Comparison of ENCODE assay signal across 8 cellular contexts in genomic region chr11:95088946-95089619, GRCh38. TPM values are rescaled to one million over a fixed set of nuclear protein-coding genes. Genes with fewer than 3 reads are reported as not detected.
A peak's percentile ranks its signal among the peaks of the same experiment; 100 is the strongest.
DNase-seq lines count a peak whose midpoint lies in the region; ATAC-seq, FAIRE-seq and TF ChIP-seq lines count a peak whose summit lies in the region.

No MANE protein-coding gene starts in this region.

- CTCF ChIA-PET in HepG2 (lab: Yijun Ruan, JAX; ENCODE audit: low intra/inter-chr PET ratio, low total read pairs): no interaction called here

- peaks cover 6% of the 10 kb centered on the region for H3K4me1 ChIP-seq in HAP-1
- peaks cover 44% of the 10 kb centered on the region for H3K4me1 ChIP-seq in HepG2 (ENCODE audit: insufficient read depth, low read length)

- in situ Hi-C loops in HAP-1 (cut with MboI; ENCODE audit: low sequenced_read_pairs): no loop called here
- in situ Hi-C loops in HepG2 (cut with HindIII; ENCODE audit: extremely low pct_ligation_motif_present, low pct_unique_long_range_greater_than_20kb): loop anchor here (25.0 kb wide), 1 partner anchor 148 kb away; the partner anchor contains the start of gene SESN3

- TF ChIP-seq RAD21 in HepG2 (CRISPR knock-in tag; IDR thresholded peaks at IDR 0.05): no peak

- H3K27me3 ChIP-seq in HAP-1 (ENCODE audit: low read depth): no peaks in the 10 kb centered on the region
- no peaks in the 10 kb centered on the region for H3K27me3 ChIP-seq in bronchial epithelial cell (ENCODE audit: control insufficient read depth, insufficient read depth, low read length)
- H3K27me3 ChIP-seq in HepG2 (ENCODE audit: control insufficient read depth in 1 of 2, insufficient read depth in 2 of 2, low read length in 2 of 2): 0 out of 5 replicates have a peak, but pooled peaks cover 1 to 2% of the 10 kb centered on the region in 2 experiments

- H3K4me2 ChIP-seq in HepG2 (ENCODE audit: low read depth, low read length): peak overlapping the region; percentile 92

- TF ChIP-seq POLR2A in HepG2 (IDR thresholded peaks at IDR 0.05; ENCODE audit: insufficient read depth in 1 of 2, low read depth in 2 of 2, low read length in 2 of 2): no peak

- intact Hi-C loops in HepG2 (cut with micrococcal nuclease; ENCODE audit: unreplicated experiment): loop anchor here (1.0 kb wide), 1 partner anchor 20 kb away; no protein-coding TSS in a partner anchor

- TF ChIP-seq CTCF in bronchial epithelial cell (IDR thresholded peaks at IDR 0.05; ENCODE audit: insufficient read depth, low read length, severe bottlenecking) (no peak), HepG2 (CRISPR knock-in tag; IDR thresholded peaks at IDR 0.05) (no peak)

- H3K4me3 ChIP-seq in HAP-1: peak overlapping the region; percentile 63
- peak overlapping the region; percentile 68 for H3K4me3 ChIP-seq in bronchial epithelial cell (ENCODE audit: low read depth, low read length)
- peak overlapping the region; percentile 84 to 86 (median 85) for H3K4me3 ChIP-seq in HepG2 (replicated peaks in 1 of 3; ENCODE audit: insufficient read depth in 1 of 3, low read depth in 2 of 3, low read length in 3 of 3)

- TF ChIP-seq EP300 in HepG2 (IDR thresholded peaks at IDR 0.05; ENCODE audit: low read depth in 2 of 2, low read length in 2 of 2): no peak
- no peak for TF ChIP-seq EP300 in HepG2 (CRISPR knock-in tag; IDR thresholded peaks at IDR 0.05; ENCODE audit: borderline replicate concordance)

- H3K9me3 ChIP-seq in HAP-1 (no peaks in the 10 kb centered on the region), HepG2 (ENCODE audit: low read length) (no peaks in the 10 kb centered on the region)

- H3K36me3 ChIP-seq in HAP-1 (replicated peaks): no peaks in the 10 kb centered on the region
- H3K36me3 ChIP-seq in bronchial epithelial cell (ENCODE audit: control insufficient read depth, insufficient read depth, low read length): no peaks in the 10 kb centered on the region
- no peaks in the 10 kb centered on the region for H3K36me3 ChIP-seq in HepG2 (replicated peaks in 1 of 2; ENCODE audit: control insufficient read depth in 1 of 2, insufficient read depth in 2 of 2, low read length in 2 of 2)

- peak overlapping the region; percentile 8 for H2AFZ ChIP-seq in HepG2 (ENCODE audit: low read length)

- H3K9ac ChIP-seq in HepG2 (ENCODE audit: insufficient read depth, low read depth, low read length): peak overlapping the region; percentile 19; the same call in 1 of the 2 replicates

- H3K27ac ChIP-seq in HepG2 (ENCODE audit: extremely low read length, insufficient read depth, low read length): no peak overlapping the region

- FAIRE-seq in bronchial epithelial cell (lab: Jason Lieb, UNC) (no peak), HepG2 (lab: Jason Lieb, UNC) (peak; percentile 21)

- no peaks in the 10 kb centered on the region for H4K20me1 ChIP-seq in HepG2 (ENCODE audit: insufficient read depth, low read length)

- no peak for DNase-seq in HAP-1 (ENCODE audit: low spot score in 2 of 2)
- DNase-seq in MV-4-11 (lab: John Stamatoyannopoulos, UW): peak; percentile 68
- DNase-seq in bronchial epithelial cell (ENCODE audit: low read depth): no peak
- no peak for DNase-seq in HepG2 (ENCODE audit: low spot score)
- DNase-seq in superior temporal gyrus (ENCODE audit: extremely low spot score): peak; percentile 86
- DNase-seq in NCI-H345 treated with DMSO at 0.1 percent for 48 hours (lab: John Stamatoyannopoulos, UW; ENCODE audit: unreplicated experiment): no peak
- DNase-seq in NCI-H1436 treated with DMSO at 0.1 percent for 48 hours (lab: John Stamatoyannopoulos, UW): no peak

- ATAC-seq in GM18499 (IDR thresholded peaks at IDR 0.05; ENCODE audit: insufficient read depth, unreplicated experiment): peak; percentile 29
- ATAC-seq in HepG2: no peak

- BruUV-seq in HepG2 (replicated peaks; lab: Mats Ljungman, UMichigan): no TSS peak

- POLR2A ChIA-PET in HepG2 (lab: Yijun Ruan, JAX): interaction anchor here (1.6 to 3.6 kb wide), 3 partner anchors 22 to 701 kb away, joined by 5 to 48 read pairs (median 9); partner anchors contain the start of genes CEP57, CWC15, FAM76B and KDM4D

- H3K79me2 ChIP-seq in HepG2 (ENCODE audit: insufficient read depth, low read length): no peaks in the 10 kb centered on the region

- WGBS in HepG2 (ENCODE audit: low lambda C conversion rate): 43% methylated on average over 14 of the region's 27 CpGs

TF ChIP-seq in HepG2, 621 proteins besides CTCF, POLR2A, EP300 and RAD21 (continues in another document):
- TF ChIP-seq BORCS8-MEF2B (CRISPR knock-in tag; IDR thresholded peaks at IDR 0.05): no peak

RNA-seq across cellular contexts. Expression of gene ENDOD1, which starts 0.6 kb away (rescaled TPM):
- 41.1 and 44.8 TPM in 2 replicates for total RNA-seq in bronchial epithelial cell
- 4.3 and 6.8 TPM in 2 replicates for total RNA-seq in HepG2 (2016; rRNA removed; fragmentation: Illumina TruSeq; extraction: Trizol)
- 0.30 and 0.62 TPM in 2 replicates for total RNA-seq in HepG2 (2016; cell fraction: cytosol; rRNA removed; fragmentation: Illumina TruSeq; extraction: Trizol; ENCODE audit: low read depth)
- 4.0 and 6.7 TPM in 2 replicates for total RNA-seq in HepG2 (2016; cell fraction: insoluble cytoplasmic fraction; rRNA removed; fragmentation: Illumina TruSeq; extraction: Trizol)
- total RNA-seq in HepG2 (2016; cell fraction: membrane; rRNA removed; fragmentation: Illumina TruSeq; extraction: Trizol): 2.4 and 3.2 TPM in 2 replicates
- total RNA-seq in HepG2 (2016; cell fraction: nucleus; rRNA removed; fragmentation: Illumina TruSeq; extraction: Trizol): 5.9 and 7.0 TPM in 2 replicates
- polyA plus RNA-seq in HepG2 (2011; rRNA removed): 2.0 and 2.1 TPM in 2 replicates
- 1.7 and 2.3 TPM in 2 replicates for polyA plus RNA-seq in HepG2 (2011; cell fraction: cytosol; rRNA removed)
- polyA plus RNA-seq in HepG2 (2011; cell fraction: nucleus; rRNA removed): 0.72 and 1.2 TPM in 2 replicates
- polyA plus RNA-seq in HepG2 (2012): 2.1 and 2.3 TPM in 2 replicates
- 0.43 and 0.46 TPM in 2 replicates for polyA plus RNA-seq in HepG2 (2016; cell fraction: cytosol; fragmentation: Illumina TruSeq; extraction: Trizol; ENCODE audit: low read depth)
- 2.3 and 3.0 TPM in 2 replicates for polyA plus RNA-seq in HepG2 (2016; cell fraction: insoluble cytoplasmic fraction; fragmentation: Illumina TruSeq; extraction: Trizol; ENCODE audit: low read depth)
- 1.1 and 1.3 TPM in 2 replicates for polyA plus RNA-seq in HepG2 (2016; cell fraction: membrane; fragmentation: Illumina TruSeq; extraction: Trizol; ENCODE audit: low read depth)
- polyA plus RNA-seq in HepG2 (2016; cell fraction: nucleus; fragmentation: Illumina TruSeq; extraction: Trizol; ENCODE audit: insufficient read depth, low read depth): 5.2 and 5.9 TPM in 2 replicates
- 2.9 and 4.8 TPM in 2 replicates for polyA minus RNA-seq in HepG2 (2011; rRNA and poly(A)+ RNA removed; ENCODE audit: low replicate concordance)
- 3.1 and 3.2 TPM in 2 replicates for polyA minus RNA-seq in HepG2 (2011; cell fraction: cytosol; rRNA and poly(A)+ RNA removed)
- polyA minus RNA-seq in HepG2 (2011; cell fraction: nucleus; rRNA and poly(A)+ RNA removed): 2.2 and 3.5 TPM in 2 replicates

RNA-seq across cellular contexts. Expression of gene SRSF8, which starts 22.4 kb away (rescaled TPM):
- total RNA-seq in bronchial epithelial cell: 13.4 and 17.5 TPM in 2 replicates
- total RNA-seq in HepG2 (2016; rRNA removed; fragmentation: Illumina TruSeq; extraction: Trizol): 25.8 and 33.0 TPM in 2 replicates
- total RNA-seq in HepG2 (2016; cell fraction: cytosol; rRNA removed; fragmentation: Illumina TruSeq; extraction: Trizol; ENCODE audit: low read depth): 9.6 and 12.2 TPM in 2 replicates
- 23.0 and 30.3 TPM in 2 replicates for total RNA-seq in HepG2 (2016; cell fraction: insoluble cytoplasmic fraction; rRNA removed; fragmentation: Illumina TruSeq; extraction: Trizol)
- 27.0 and 27.8 TPM in 2 replicates for total RNA-seq in HepG2 (2016; cell fraction: membrane; rRNA removed; fragmentation: Illumina TruSeq; extraction: Trizol)
- 15.5 and 15.9 TPM in 2 replicates for total RNA-seq in HepG2 (2016; cell fraction: nucleus; rRNA removed; fragmentation: Illumina TruSeq; extraction: Trizol)
- polyA plus RNA-seq in HepG2 (2011; rRNA removed): 21.8 and 22.2 TPM in 2 replicates
- polyA plus RNA-seq in HepG2 (2011; cell fraction: cytosol; rRNA removed): 13.2 and 19.2 TPM in 2 replicates
- 10.1 and 13.8 TPM in 2 replicates for polyA plus RNA-seq in HepG2 (2011; cell fraction: nucleus; rRNA removed)
- polyA plus RNA-seq in HepG2 (2012): 22.3 and 23.1 TPM in 2 replicates
- polyA plus RNA-seq in HepG2 (2016; cell fraction: cytosol; fragmentation: Illumina TruSeq; extraction: Trizol; ENCODE audit: low read depth): 15.5 and 15.7 TPM in 2 replicates
- 39.8 and 40.4 TPM in 2 replicates for polyA plus RNA-seq in HepG2 (2016; cell fraction: insoluble cytoplasmic fraction; fragmentation: Illumina TruSeq; extraction: Trizol; ENCODE audit: low read depth)
- 26.1 and 26.7 TPM in 2 replicates for polyA plus RNA-seq in HepG2 (2016; cell fraction: membrane; fragmentation: Illumina TruSeq; extraction: Trizol; ENCODE audit: low read depth)
- 25.6 and 28.8 TPM in 2 replicates for polyA plus RNA-seq in HepG2 (2016; cell fraction: nucleus; fragmentation: Illumina TruSeq; extraction: Trizol; ENCODE audit: insufficient read depth, low read depth)
- polyA minus RNA-seq in HepG2 (2011; rRNA and poly(A)+ RNA removed; ENCODE audit: low replicate concordance): 18.5 and 20.8 TPM in 2 replicates
- polyA minus RNA-seq in HepG2 (2011; cell fraction: cytosol; rRNA and poly(A)+ RNA removed): 8.7 and 9.5 TPM in 2 replicates
- 11.7 and 14.9 TPM in 2 replicates for polyA minus RNA-seq in HepG2 (2011; cell fraction: nucleus; rRNA and poly(A)+ RNA removed)

RNA-seq across cellular contexts. Expression of gene KDM4F, which starts 39.9 kb away (rescaled TPM):
- total RNA-seq in bronchial epithelial cell (not detected in 2 replicates), HepG2 (2016; rRNA removed; fragmentation: Illumina TruSeq; extraction: Trizol) (not detected in 2 replicates)
- not detected in 2 replicates for total RNA-seq in HepG2 (2016; cell fraction: cytosol; rRNA removed; fragmentation: Illumina TruSeq; extraction: Trizol; ENCODE audit: low read depth)
- not detected in 2 replicates for total RNA-seq in HepG2 (2016; cell fraction: insoluble cytoplasmic fraction; rRNA removed; fragmentation: Illumina TruSeq; extraction: Trizol)
- total RNA-seq in HepG2 (2016; cell fraction: membrane; rRNA removed; fragmentation: Illumina TruSeq; extraction: Trizol): not detected in 2 replicates
- total RNA-seq in HepG2 (2016; cell fraction: nucleus; rRNA removed; fragmentation: Illumina TruSeq; extraction: Trizol): not detected in 2 replicates
- not detected in 2 replicates for polyA plus RNA-seq in HepG2 (2011; rRNA removed)
- polyA plus RNA-seq in HepG2 (2011; cell fraction: cytosol; rRNA removed): not detected in 2 replicates
- polyA plus RNA-seq in HepG2 (2011; cell fraction: nucleus; rRNA removed): not detected in 2 replicates
- polyA plus RNA-seq in HepG2 (2012): not detected in 2 replicates
- polyA plus RNA-seq in HepG2 (2016; cell fraction: cytosol; fragmentation: Illumina TruSeq; extraction: Trizol; ENCODE audit: low read depth): not detected in 2 replicates
- not detected in 2 replicates for polyA plus RNA-seq in HepG2 (2016; cell fraction: insoluble cytoplasmic fraction; fragmentation: Illumina TruSeq; extraction: Trizol; ENCODE audit: low read depth)
- not detected in 2 replicates for polyA plus RNA-seq in HepG2 (2016; cell fraction: membrane; fragmentation: Illumina TruSeq; extraction: Trizol; ENCODE audit: low read depth)
- polyA plus RNA-seq in HepG2 (2016; cell fraction: nucleus; fragmentation: Illumina TruSeq; extraction: Trizol; ENCODE audit: insufficient read depth, low read depth): not detected in 2 replicates
- not detected in 2 replicates for polyA minus RNA-seq in HepG2 (2011; rRNA and poly(A)+ RNA removed; ENCODE audit: low replicate concordance)
- polyA minus RNA-seq in HepG2 (2011; cell fraction: cytosol; rRNA and poly(A)+ RNA removed): not detected in 2 replicates
- polyA minus RNA-seq in HepG2 (2011; cell fraction: nucleus; rRNA and poly(A)+ RNA removed): not detected in 2 replicates

Comparison
In these comparisons a context has a peak if more than half of its experiments do, and no peak if none do; other contexts are left out.
1. DNase-seq: peak in MV-4-11 (single experiment) and superior temporal gyrus (single experiment); none in HAP-1 (0 of 2), bronchial epithelial cell (single experiment), HepG2 (single experiment), NCI-H345 treated with DMSO at 0.1 percent for 48 hours (single experiment) and NCI-H1436 treated with DMSO at 0.1 percent for 48 hours (single experiment).
2. Peak in every context shown above with its lines, with median percentiles within 50 percentile points of each other: H3K4me3 ChIP-seq.